Comparison of ENCODE assay signal across 9 cellular contexts in genomic region chr17:74192950-74193781, GRCh38.
DNase-seq lines count a peak whose midpoint lies in the region; ATAC-seq lines count a peak whose summit lies in the region.
"Had no signal": no experiment of that assay in that cellular context is flagged by ENCODE, and none has a peak within 500 bp of the region (broad histone marks: within the 10 kb centered on the region; RNA-seq: fewer than 3 reads in every experiment).

No MANE protein-coding gene starts in this region.

- DNase-seq in SIG-M5 treated with dmso at 0.1 percent for 504 hours (lab: John Stamatoyannopoulos, UW; ENCODE audit: unreplicated experiment) (peak; percentile 60), SIG-M5 (lab: John Stamatoyannopoulos, UW) (no peak), NCI-H526 treated with DMSO at 0.1 percent for 48 hours (lab: John Stamatoyannopoulos, UW) (peak; percentile 51), head of caudate nucleus (peak in 33 of 42 donors; percentile 20 to 71 (median 51)), substantia nigra (lab: John Stamatoyannopoulos, UW) (peak in 28 of 49 donors; percentile 4 to 68 (median 34))
- no peak for DNase-seq in activated T-cell treated with anti-CD3 and anti-CD28 coated beads, Interleukin-2, amount 50 U/mL, for 1 hour
- DNase-seq: uterus had no signal

- ATAC-seq in GM18519 (IDR thresholded peaks at IDR 0.05; ENCODE audit: low FRiP score, unreplicated experiment) (no peak), HG02973 (IDR thresholded peaks at IDR 0.05; ENCODE audit: unreplicated experiment) (no peak)

- H3K27ac ChIP-seq in substantia nigra (ENCODE audit: low read depth, low read length, poor library complexity, severe bottlenecking): no peak overlapping the region
- H3K27ac ChIP-seq: uterus had no signal

- intact Hi-C loops in head of caudate nucleus (cut with DNase I): no loop called here

Comparison
In these comparisons a context has a peak if more than half of its experiments do, and no peak if none do; other contexts are left out.
1. DNase-seq: peak in SIG-M5 treated with dmso at 0.1 percent for 504 hours (single experiment), NCI-H526 treated with DMSO at 0.1 percent for 48 hours (single experiment), head of caudate nucleus (33 of 42) and substantia nigra (28 of 49); none in SIG-M5 (single experiment) and activated T-cell treated with anti-CD3 and anti-CD28 coated beads, Interleukin-2, amount 50 U/mL, for 1 hour (single experiment).